18 cellular contexts compared by ENCODE assay signal in the genomic region with DNA sequence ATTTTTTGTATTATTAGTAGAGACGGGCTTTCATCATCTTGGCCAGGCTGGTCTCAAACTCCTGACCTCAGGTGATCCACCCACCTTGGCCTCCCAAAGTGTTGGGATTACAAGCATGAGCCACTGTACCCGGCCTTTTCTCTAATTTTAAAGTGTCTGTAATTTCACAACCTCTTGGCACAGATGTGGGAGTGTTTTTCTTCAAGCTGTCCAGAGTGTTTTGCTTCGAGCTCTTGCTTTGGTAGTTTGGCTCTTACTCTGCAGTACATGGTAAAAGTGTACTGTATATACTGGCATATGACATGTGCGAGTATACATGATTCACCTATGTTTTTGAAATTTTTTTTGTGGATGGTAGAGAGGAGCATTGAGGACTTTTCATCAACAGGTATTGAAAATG. TPM values are rescaled to one million over a fixed set of nuclear protein-coding genes. Genes with fewer than 3 reads are reported as not detected.
DNase-seq lines count a peak whose midpoint lies in the region; ATAC-seq, FAIRE-seq and TF ChIP-seq lines count a peak whose summit lies in the region.
"Had no signal": no experiment of that assay in that cellular context is flagged by ENCODE, and none has a peak within 500 bp of the region (broad histone marks: within the 10 kb centered on the region; RNA-seq: fewer than 3 reads in every experiment).

No MANE protein-coding gene starts in this region.

- H3K27me3 Mint-ChIP-seq in activated naive CD4-positive, alpha-beta T cell treated with anti-CD3 and anti-CD28 coated beads, Interleukin-2, amount 50 U/mL, for 24 hours: no peaks in the 10 kb centered on the region
- no peaks in the 10 kb centered on the region for H3K27me3 Mint-ChIP-seq in activated naive CD8-positive, alpha-beta T cell treated with anti-CD3 and anti-CD28 coated beads, Interleukin-2, amount 50 U/mL, for 24 hours
- no peaks in the 10 kb centered on the region for H3K27me3 Mint-ChIP-seq in activated CD8-positive, alpha-beta memory T cell treated with anti-CD3 and anti-CD28 coated beads, Interleukin-2, amount 10 ng/mL, durations not matched to agents 7 days and 5 days

- no peak for DNase-seq in activated naive CD4-positive, alpha-beta T cell treated with anti-CD3 and anti-CD28 coated beads, Interleukin-2, amount 50 U/mL, for 72 hours (ENCODE audit: low spot score in 2 of 2)
- DNase-seq in activated naive CD8-positive, alpha-beta T cell treated with anti-CD3 and anti-CD28 coated beads, Interleukin-2, amount 50 U/mL, for 24 hours: no peak
- peak; percentile 30 for DNase-seq in fibroblast of mammary gland (ENCODE audit: low read depth)
- DNase-seq in stimulated activated effector memory CD8-positive, alpha-beta T cell treated with anti-CD3 and anti-CD28 coated beads, Interleukin-12 subunit alpha, Interleukin-12 subunit beta, amount 100 ng/mL, for 72 hours (ENCODE audit: low spot score in 2 of 2): no peak
- DNase-seq in activated CD8-positive, alpha-beta memory T cell treated with anti-CD3 and anti-CD28 coated beads, Interleukin-2, amount 10 ng/mL, durations not matched to agents 7 days and 5 days: no peak
- no peak for DNase-seq in kidney
- DNase-seq: CD8-positive, alpha-beta T cell; DMS53; NCI-H1105 treated with DMSO at 0.1 percent for 48 hours; NCI-H1694; NK-92 treated with Interleukin-12 subunit alpha and Interleukin-12 subunit beta, amount 100 ng/mL, for 24 hours; Peyer's patch had no signal

- H3K9ac ChIP-seq in kidney (ENCODE audit: low read length in 2 of 2): no peak overlapping the region
- H3K9ac ChIP-seq: BLaER1 had no signal

- CTCF ChIA-PET in activated CD8-positive, alpha-beta memory T cell treated with anti-CD3 and anti-CD28 coated beads, Interleukin-2, amount 10 ng/mL, durations not matched to agents 7 days and 5 days (lab: Charles Lee): interaction anchor here (7.7 kb wide), 1 partner anchor 92 kb away, joined by 90 read pairs; no protein-coding TSS in a partner anchor

- H3K36me3 ChIP-seq in kidney (ENCODE audit: control insufficient read depth in 1 of 2, insufficient read depth in 2 of 2, low read length in 2 of 2): no peaks in the 10 kb centered on the region
- H3K36me3 ChIP-seq: BLaER1 had no signal

- H3K27ac ChIP-seq in kidney (ENCODE audit: low read depth in 2 of 2, low read length in 2 of 2): no peak overlapping the region
- H3K27ac ChIP-seq: A549, BLaER1, Peyer's patch had no signal

- H3K4me1 Mint-ChIP-seq in activated naive CD4-positive, alpha-beta T cell treated with anti-CD3 and anti-CD28 coated beads, Interleukin-2, amount 50 U/mL, for 24 hours: peaks cover 67% of the 10 kb centered on the region
- H3K4me1 Mint-ChIP-seq in activated naive CD8-positive, alpha-beta T cell treated with anti-CD3 and anti-CD28 coated beads, Interleukin-2, amount 50 U/mL, for 24 hours: peaks cover 64% of the 10 kb centered on the region
- peaks cover 56% of the 10 kb centered on the region for H3K4me1 Mint-ChIP-seq in stimulated activated effector memory CD8-positive, alpha-beta T cell treated with anti-CD3 and anti-CD28 coated beads, Interleukin-12 subunit alpha, Interleukin-12 subunit beta, amount 100 ng/mL, for 72 hours
- H3K4me1 Mint-ChIP-seq in activated CD8-positive, alpha-beta memory T cell treated with anti-CD3 and anti-CD28 coated beads, Interleukin-2, amount 10 ng/mL, durations not matched to agents 7 days and 5 days: peaks cover 66% of the 10 kb centered on the region

- H3K27ac Mint-ChIP-seq in activated naive CD4-positive, alpha-beta T cell treated with anti-CD3 and anti-CD28 coated beads, Interleukin-2, amount 50 U/mL, for 24 hours: peak overlapping the region; percentile 90
- H3K27ac Mint-ChIP-seq in activated naive CD4-positive, alpha-beta T cell treated with anti-CD3 and anti-CD28 coated beads, Interleukin-2, amount 50 U/mL, for 72 hours: peak overlapping the region in 1 of 2 donors; percentile 68
- H3K27ac Mint-ChIP-seq in activated naive CD8-positive, alpha-beta T cell treated with anti-CD3 and anti-CD28 coated beads, Interleukin-2, amount 50 U/mL, for 24 hours: peak overlapping the region; percentile 75
- H3K27ac Mint-ChIP-seq in stimulated activated effector memory CD8-positive, alpha-beta T cell treated with anti-CD3 and anti-CD28 coated beads, Interleukin-12 subunit alpha, Interleukin-12 subunit beta, amount 100 ng/mL, for 72 hours: peak overlapping the region; percentile 74
- no peak overlapping the region for H3K27ac Mint-ChIP-seq in activated CD8-positive, alpha-beta memory T cell treated with anti-CD3 and anti-CD28 coated beads, Interleukin-2, amount 10 ng/mL, durations not matched to agents 7 days and 5 days
- H3K27ac Mint-ChIP-seq: CD8-positive, alpha-beta T cell had no signal

- no peaks in the 10 kb centered on the region for H3K4me1 ChIP-seq in kidney (ENCODE audit: control insufficient read depth in 1 of 2, insufficient read depth in 1 of 2, low read depth in 1 of 2, low read length in 2 of 2)
- H3K4me1 ChIP-seq: A549, Peyer's patch had no signal

- ATAC-seq in activated naive CD4-positive, alpha-beta T cell treated with anti-CD3 and anti-CD28 coated beads, Interleukin-2, amount 50 U/mL, for 72 hours: no peak
- no peak for ATAC-seq in activated naive CD8-positive, alpha-beta T cell treated with anti-CD3 and anti-CD28 coated beads, Interleukin-2, amount 50 U/mL, for 24 hours
- ATAC-seq in stimulated activated effector memory CD8-positive, alpha-beta T cell treated with anti-CD3 and anti-CD28 coated beads, Interleukin-12 subunit alpha, Interleukin-12 subunit beta, amount 100 ng/mL, for 72 hours: no peak
- ATAC-seq in GM21723 (IDR thresholded peaks at IDR 0.05; ENCODE audit: unreplicated experiment): no peak
- ATAC-seq in activated CD8-positive, alpha-beta memory T cell treated with anti-CD3 and anti-CD28 coated beads, Interleukin-2, amount 10 ng/mL, durations not matched to agents 7 days and 5 days: no peak
- ATAC-seq: A549; CD8-positive, alpha-beta T cell had no signal

- intact Hi-C loops in kidney (cut with DNase I): loop anchor here (10.0 kb wide), 1 partner anchor 93 kb away; no protein-coding TSS in a partner anchor

- TF ChIP-seq CTCF in fibroblast of mammary gland (conservative IDR thresholded peaks at IDR 0.05; ENCODE audit: control insufficient read depth, insufficient read depth, low read depth, low read length) (no peak), kidney (IDR thresholded peaks at IDR 0.05; ENCODE audit: borderline replicate concordance, extremely low read depth, insufficient read depth) (no peak)

- no peak overlapping the region for H3K4me3 Mint-ChIP-seq in activated naive CD4-positive, alpha-beta T cell treated with anti-CD3 and anti-CD28 coated beads, Interleukin-2, amount 50 U/mL, for 24 hours
- H3K4me3 Mint-ChIP-seq in activated naive CD8-positive, alpha-beta T cell treated with anti-CD3 and anti-CD28 coated beads, Interleukin-2, amount 50 U/mL, for 24 hours: no peak overlapping the region
- H3K4me3 Mint-ChIP-seq in stimulated activated effector memory CD8-positive, alpha-beta T cell treated with anti-CD3 and anti-CD28 coated beads, Interleukin-12 subunit alpha, Interleukin-12 subunit beta, amount 100 ng/mL, for 72 hours: no peak overlapping the region
- H3K4me3 Mint-ChIP-seq in activated CD8-positive, alpha-beta memory T cell treated with anti-CD3 and anti-CD28 coated beads, Interleukin-2, amount 10 ng/mL, durations not matched to agents 7 days and 5 days: no peak overlapping the region
- H3K4me3 Mint-ChIP-seq: CD8-positive, alpha-beta T cell had no signal

- H3K9me3 ChIP-seq in kidney (ENCODE audit: control insufficient read depth in 1 of 2, low read length in 2 of 2): no peaks in the 10 kb centered on the region
- H3K9me3 ChIP-seq: A549, BLaER1, Peyer's patch had no signal

- H3K36me3 Mint-ChIP-seq in activated naive CD4-positive, alpha-beta T cell treated with anti-CD3 and anti-CD28 coated beads, Interleukin-2, amount 50 U/mL, for 24 hours: peaks cover 18% of the 10 kb centered on the region
- peaks cover 24 to 37% of the 10 kb centered on the region in 2 donors for H3K36me3 Mint-ChIP-seq in activated naive CD4-positive, alpha-beta T cell treated with anti-CD3 and anti-CD28 coated beads, Interleukin-2, amount 50 U/mL, for 72 hours
- peaks cover 70% of the 10 kb centered on the region for H3K36me3 Mint-ChIP-seq in activated naive CD8-positive, alpha-beta T cell treated with anti-CD3 and anti-CD28 coated beads, Interleukin-2, amount 50 U/mL, for 24 hours (ENCODE audit: low read depth)
- H3K36me3 Mint-ChIP-seq in stimulated activated effector memory CD8-positive, alpha-beta T cell treated with anti-CD3 and anti-CD28 coated beads, Interleukin-12 subunit alpha, Interleukin-12 subunit beta, amount 100 ng/mL, for 72 hours: peaks cover 100% of the 10 kb centered on the region
- H3K36me3 Mint-ChIP-seq in activated CD8-positive, alpha-beta memory T cell treated with anti-CD3 and anti-CD28 coated beads, Interleukin-2, amount 10 ng/mL, durations not matched to agents 7 days and 5 days: peaks cover 55% of the 10 kb centered on the region

- no peak overlapping the region for H3K4me3 ChIP-seq in fibroblast of mammary gland (ENCODE audit: control insufficient read depth, low read depth, low read length)
- no peak overlapping the region for H3K4me3 ChIP-seq in kidney (ENCODE audit: low read length in 2 of 2)
- H3K4me3 ChIP-seq: A549, BLaER1, Peyer's patch had no signal

- H3K9me3 Mint-ChIP-seq in activated naive CD4-positive, alpha-beta T cell treated with anti-CD3 and anti-CD28 coated beads, Interleukin-2, amount 50 U/mL, for 24 hours: no peaks in the 10 kb centered on the region
- no peaks in the 10 kb centered on the region for H3K9me3 Mint-ChIP-seq in activated naive CD4-positive, alpha-beta T cell treated with anti-CD3 and anti-CD28 coated beads, Interleukin-2, amount 50 U/mL, for 72 hours
- H3K9me3 Mint-ChIP-seq in activated naive CD8-positive, alpha-beta T cell treated with anti-CD3 and anti-CD28 coated beads, Interleukin-2, amount 50 U/mL, for 24 hours: no peaks in the 10 kb centered on the region
- H3K9me3 Mint-ChIP-seq in stimulated activated effector memory CD8-positive, alpha-beta T cell treated with anti-CD3 and anti-CD28 coated beads, Interleukin-12 subunit alpha, Interleukin-12 subunit beta, amount 100 ng/mL, for 72 hours: no peaks in the 10 kb centered on the region
- no peaks in the 10 kb centered on the region for H3K9me3 Mint-ChIP-seq in activated CD8-positive, alpha-beta memory T cell treated with anti-CD3 and anti-CD28 coated beads, Interleukin-2, amount 10 ng/mL, durations not matched to agents 7 days and 5 days (ENCODE audit: low read depth)
- H3K9me3 Mint-ChIP-seq: CD8-positive, alpha-beta T cell had no signal

- no peak for FAIRE-seq in kidney (lab: Jason Lieb, UNC)
- FAIRE-seq: A549, GM12892, GM18507 had no signal

RNA-seq across cellular contexts. Expression of a gene that starts 9.8 kb away (rescaled TPM):
- total RNA-seq in activated naive CD4-positive, alpha-beta T cell treated with anti-CD3 and anti-CD28 coated beads, Interleukin-2, amount 50 U/mL, for 72 hours: 100 to 1,000 TPM; 150 to 490 TPM
- 100 to 1,000 TPM; 366 to 616 TPM for total RNA-seq in activated CD8-positive, alpha-beta memory T cell treated with anti-CD3 and anti-CD28 coated beads, Interleukin-2, amount 10 ng/mL, durations not matched to agents 7 days and 5 days
- 130 TPM for total RNA-seq in kidney
- polyA plus RNA-seq in kidney (ENCODE audit: insufficient read depth, low read depth, low replicate concordance): 65.7 TPM

RNA-seq across cellular contexts. Expression of a gene that starts 26.2 kb away (rescaled TPM):
- total RNA-seq in activated naive CD4-positive, alpha-beta T cell treated with anti-CD3 and anti-CD28 coated beads, Interleukin-2, amount 50 U/mL, for 72 hours: 10 to 100 TPM; 33.5 to 66.0 TPM
- total RNA-seq in activated CD8-positive, alpha-beta memory T cell treated with anti-CD3 and anti-CD28 coated beads, Interleukin-2, amount 10 ng/mL, durations not matched to agents 7 days and 5 days: 10 to 100 TPM; 53.6 to 58.1 TPM
- total RNA-seq in kidney: 52.5 TPM
- 38.9 TPM for polyA plus RNA-seq in kidney (ENCODE audit: insufficient read depth, low read depth, low replicate concordance)
